Comparison of ENCODE assay signal across 29 cellular contexts in the genomic region with DNA sequence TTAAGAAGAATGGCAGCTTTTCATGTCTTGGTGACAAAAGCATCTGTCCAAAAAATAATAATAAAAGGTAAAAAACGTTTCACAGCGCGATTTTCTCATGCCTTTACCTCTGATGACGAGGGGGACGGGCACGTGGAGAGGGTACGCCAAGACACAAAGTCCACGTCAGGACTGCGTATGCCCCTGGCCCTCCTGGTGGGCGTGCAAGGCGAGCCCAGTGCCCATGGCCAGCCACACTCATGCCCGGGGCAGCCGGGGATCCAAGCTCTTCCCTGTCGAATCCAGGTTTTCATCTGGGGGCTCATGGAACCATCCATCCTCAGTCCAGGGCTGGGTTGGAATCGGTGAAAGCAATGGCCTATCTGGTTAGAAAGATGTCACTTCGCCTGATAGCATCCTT.
"Had no signal": no experiment of that assay in that cellular context is flagged by ENCODE, and none has a peak within 500 bp of the region (broad histone marks: within the 10 kb centered on the region; RNA-seq: fewer than 3 reads in every experiment).

No MANE protein-coding gene starts in this region.

- H3K27me3 ChIP-seq: ascending aorta, Peyer's patch had no signal

- H3K9me3 ChIP-seq: ascending aorta, Peyer's patch had no signal

- H3K27ac Mint-ChIP-seq: activated B cell treated with CpG ODN at 0.5 μM for 24 hours; activated CD4-positive, alpha-beta T cell treated with anti-CD3 and anti-CD28 coated beads, Interleukin-2, amount 10 ng/mL, durations not matched to agents 24 days and 14 days; activated CD8-positive, alpha-beta memory T cell treated with anti-CD3 and anti-CD28 coated beads, Interleukin-2, amount 10 ng/mL, durations not matched to agents 7 days and 5 days; activated naive CD8-positive, alpha-beta T cell treated with anti-CD3 and anti-CD28 coated beads, Interleukin-2, amount 50 U/mL, for 24 hours; activated T-helper 17 cell treated with anti-CD3 and anti-CD28 coated beads, Interleukin-2, amount 50 U/mL, for 72 hours; T-helper 1 cell treated with Interleukin-12 subunit alpha and Interleukin-12 subunit beta and Interleukin-4 antibody, amounts not matched to agents 30 μg/mL and 1 μg/mL, for 36 hours had no signal

- H3K4me3 Mint-ChIP-seq: activated B cell treated with CpG ODN at 0.5 μM for 24 hours; activated CD4-positive, alpha-beta T cell treated with anti-CD3 and anti-CD28 coated beads, Interleukin-2, amount 10 ng/mL, durations not matched to agents 24 days and 14 days; activated CD8-positive, alpha-beta memory T cell treated with anti-CD3 and anti-CD28 coated beads, Interleukin-2, amount 10 ng/mL, durations not matched to agents 7 days and 5 days; activated naive CD8-positive, alpha-beta T cell treated with anti-CD3 and anti-CD28 coated beads, Interleukin-2, amount 50 U/mL, for 24 hours; activated T-cell treated with anti-CD3 and anti-CD28 coated beads, Interleukin-2, amount 50 U/mL, for 4 hours; activated T-helper 17 cell treated with anti-CD3 and anti-CD28 coated beads, Interleukin-2, amount 50 U/mL, for 72 hours; brain; T-helper 1 cell treated with Interleukin-12 subunit alpha and Interleukin-12 subunit beta and Interleukin-4 antibody, amounts not matched to agents 30 μg/mL and 1 μg/mL, for 36 hours had no signal

- H3K4me3 ChIP-seq: ascending aorta, Peyer's patch had no signal

- H3K27ac ChIP-seq: KMS-11, Peyer's patch, RWPE1 had no signal

- H3K4me1 ChIP-seq: ascending aorta, Peyer's patch had no signal

- H3K36me3 Mint-ChIP-seq: activated CD8-positive, alpha-beta memory T cell treated with anti-CD3 and anti-CD28 coated beads, Interleukin-2, amount 10 ng/mL, durations not matched to agents 7 days and 5 days; activated naive CD4-positive, alpha-beta T cell treated with anti-CD3 and anti-CD28 coated beads, Interleukin-2, amount 50 U/mL, for 72 hours had no signal

- ATAC-seq: activated CD8-positive, alpha-beta memory T cell treated with anti-CD3 and anti-CD28 coated beads, Interleukin-2, amount 10 ng/mL, durations not matched to agents 7 days and 5 days; activated naive CD4-positive, alpha-beta T cell treated with anti-CD3 and anti-CD28 coated beads, Interleukin-2, amount 50 U/mL, for 72 hours; activated naive CD8-positive, alpha-beta T cell treated with anti-CD3 and anti-CD28 coated beads, Interleukin-2, amount 50 U/mL, for 24 hours; activated T-cell treated with anti-CD3 and anti-CD28 coated beads, Interleukin-2, amount 50 U/mL, for 4 hours; activated T-helper 17 cell treated with anti-CD3 and anti-CD28 coated beads, Interleukin-2, amount 50 U/mL, for 72 hours had no signal

- H3K9me3 Mint-ChIP-seq: activated B cell treated with CpG ODN at 0.5 μM for 24 hours; activated CD4-positive, alpha-beta T cell treated with anti-CD3 and anti-CD28 coated beads, Interleukin-2, amount 10 ng/mL, durations not matched to agents 24 days and 14 days; activated naive CD4-positive, alpha-beta T cell treated with anti-CD3 and anti-CD28 coated beads, Interleukin-2, amount 50 U/mL, for 72 hours; activated naive CD8-positive, alpha-beta T cell treated with anti-CD3 and anti-CD28 coated beads, Interleukin-2, amount 50 U/mL, for 24 hours; activated T-cell treated with anti-CD3 and anti-CD28 coated beads, Interleukin-2, amount 50 U/mL, for 4 hours; activated T-helper 17 cell treated with anti-CD3 and anti-CD28 coated beads, Interleukin-2, amount 50 U/mL, for 72 hours; T-helper 1 cell treated with Interleukin-12 subunit alpha and Interleukin-12 subunit beta and Interleukin-4 antibody, amounts not matched to agents 30 μg/mL and 1 μg/mL, for 36 hours had no signal

- H3K27me3 Mint-ChIP-seq: activated CD4-positive, alpha-beta T cell treated with anti-CD3 and anti-CD28 coated beads, Interleukin-2, amount 10 ng/mL, durations not matched to agents 24 days and 14 days; activated CD8-positive, alpha-beta memory T cell treated with anti-CD3 and anti-CD28 coated beads, Interleukin-2, amount 10 ng/mL, durations not matched to agents 7 days and 5 days; activated naive CD8-positive, alpha-beta T cell treated with anti-CD3 and anti-CD28 coated beads, Interleukin-2, amount 50 U/mL, for 24 hours; activated T-helper 17 cell treated with anti-CD3 and anti-CD28 coated beads, Interleukin-2, amount 50 U/mL, for 72 hours; brain had no signal

- DNase-seq: activated B cell treated with CpG ODN at 0.5 μM for 24 hours; activated CD4-positive, alpha-beta T cell treated with anti-CD3 and anti-CD28 coated beads for 1 hour; activated CD4-positive, alpha-beta T cell treated with anti-CD3 and anti-CD28 coated beads, Interleukin-2, amount 10 ng/mL, durations not matched to agents 24 days and 14 days; activated CD4-positive, alpha-beta T cell treated with anti-CD3 and anti-CD28 coated beads, Interleukin-2, amount 50 U/mL, for 48 hours; activated CD8-positive, alpha-beta memory T cell treated with anti-CD3 and anti-CD28 coated beads, Interleukin-2, amount 10 ng/mL, durations not matched to agents 7 days and 5 days; activated gamma-delta T cell; activated naive CD8-positive, alpha-beta T cell treated with anti-CD3 and anti-CD28 coated beads, Interleukin-2, amount 50 U/mL, for 24 hours; activated T-cell treated with anti-CD3 and anti-CD28 coated beads, Interleukin-2, amount 50 U/mL, for 4 hours; amniotic stem cell; NCI-H1092 treated with DMSO at 0.1 percent for 48 hours; NCI-H1417 treated with DMSO at 0.1 percent for 48 hours; NCI-H1694; NCI-H2029; NCI-H2107; NCI-H345; NCI-H510A; NCI-H526 treated with DMSO at 0.1 percent for 48 hours; NCI-H82; OCI-M1; Peyer's patch; SHP77 treated with DMSO at 0.1 percent for 48 hours; T-helper 9 cell had no signal
